In genomic region chr5:52990531-52990925, GRCh38 we compare ENCODE assay signal across 9 cellular contexts. TPM values are rescaled to one million over a fixed set of nuclear protein-coding genes. Genes with fewer than 3 reads are reported as not detected.
DNase-seq lines count a peak whose midpoint lies in the region; ATAC-seq, FAIRE-seq and TF ChIP-seq lines count a peak whose summit lies in the region.
"Had no signal": no experiment of that assay in that cellular context is flagged by ENCODE, and none has a peak within 500 bp of the region (broad histone marks: within the 10 kb centered on the region; RNA-seq: fewer than 3 reads in every experiment).

No MANE protein-coding gene starts in this region.

- no peak overlapping the region for H2AFZ ChIP-seq in smooth muscle cell (ENCODE audit: low read depth)

- H3K27me3 Mint-ChIP-seq in T-helper 2 cell treated with Interferon-gamma antibody and Interleukin-4, amounts not matched to agents 5 μg/mL and 100 μg/mL, for 36 hours (ENCODE audit: low read depth), result peaks cover 44% of the 10 kb centered on the region

- peak overlapping the region; percentile 97 for H3K4me2 ChIP-seq in smooth muscle cell

- H3K36me3 ChIP-seq in ascending aorta (no peaks in the 10 kb centered on the region), smooth muscle cell (ENCODE audit: low read depth) (no peaks in the 10 kb centered on the region)

- H3K4me3 Mint-ChIP-seq in T-helper 2 cell treated with Interferon-gamma antibody and Interleukin-4, amounts not matched to agents 5 μg/mL and 100 μg/mL, for 36 hours, result peak overlapping the region; percentile 80

- H3F3A ChIP-seq in smooth muscle cell (ENCODE audit: low read depth), result peaks cover 3% of the 10 kb centered on the region

- no peak overlapping the region for H3K27ac Mint-ChIP-seq in T-helper 2 cell treated with Interferon-gamma antibody and Interleukin-4, amounts not matched to agents 5 μg/mL and 100 μg/mL, for 36 hours

- no peak for DNase-seq in T-helper 2 cell treated with Interferon-gamma antibody and Interleukin-4, amounts not matched to agents 5 μg/mL and 100 μg/mL, for 36 hours (ENCODE audit: low spot score)
- DNase-seq in T-helper 2 cell (no peak), ascending aorta (ENCODE audit: low spot score in 2 of 2) (no peak), foreskin keratinocyte (peak in 1 of 2 donors; percentile 14), smooth muscle cell (lab: John Stamatoyannopoulos, UW; ENCODE audit: unreplicated experiment) (no peak), NCI-H1105 treated with DMSO at 0.1 percent for 48 hours (lab: John Stamatoyannopoulos, UW) (no peak), NCI-H226 (no peak), H54 (ENCODE audit: insufficient read length, low spot score) (no peak)

- no peaks in the 10 kb centered on the region for H4K20me1 ChIP-seq in smooth muscle cell (ENCODE audit: low read depth)

- H3K4me1 ChIP-seq in ascending aorta, result peaks cover 3% of the 10 kb centered on the region in 2 donors
- H3K4me1 ChIP-seq in foreskin keratinocyte, result peaks cover 59% of the 10 kb centered on the region
- H3K4me1 ChIP-seq in smooth muscle cell (ENCODE audit: low read depth), result peaks cover 20% of the 10 kb centered on the region

- WGBS in smooth muscle cell (ENCODE audit: low lambda C conversion rate), result 59% methylated on average over 4 of the region's 4 CpGs

- FAIRE-seq in H54 (lab: Jason Lieb, UNC), result no peak
- FAIRE-seq: A204.1 had no signal

- H3K27ac ChIP-seq in ascending aorta (no peak overlapping the region), foreskin keratinocyte (peak overlapping the region; percentile 26), smooth muscle cell (ENCODE audit: low read depth) (no peak overlapping the region)

- H3K36me3 Mint-ChIP-seq in T-helper 2 cell treated with Interferon-gamma antibody and Interleukin-4, amounts not matched to agents 5 μg/mL and 100 μg/mL, for 36 hours (ENCODE audit: low read depth), result peaks cover 11% of the 10 kb centered on the region

- TF ChIP-seq POLR2A in H54 (IDR thresholded peaks at IDR 0.05; ENCODE audit: low read depth, low read length), result no peak

- intact Hi-C loops in ascending aorta (cut with DNase I), result no loop called here

- peak overlapping the region; percentile 78 to 92 for H3K4me3 ChIP-seq in ascending aorta
- peak overlapping the region; percentile 77 for H3K4me3 ChIP-seq in smooth muscle cell

- H3K4me1 Mint-ChIP-seq in T-helper 2 cell treated with Interferon-gamma antibody and Interleukin-4, amounts not matched to agents 5 μg/mL and 100 μg/mL, for 36 hours (ENCODE audit: low read depth), result peaks cover 28% of the 10 kb centered on the region

- ATAC-seq in foreskin keratinocyte, result no peak

- H3K27me3 ChIP-seq in ascending aorta (no peaks in the 10 kb centered on the region), foreskin keratinocyte (no peaks in the 10 kb centered on the region), smooth muscle cell (ENCODE audit: low read depth) (no peaks in the 10 kb centered on the region)

- TF ChIP-seq CTCF in ascending aorta (IDR thresholded peaks at IDR 0.05), result no peak
- TF ChIP-seq CTCF in foreskin keratinocyte (conservative IDR thresholded peaks at IDR 0.05), result no peak
- TF ChIP-seq CTCF in smooth muscle cell (IDR thresholded peaks at IDR 0.05; ENCODE audit: borderline replicate concordance, insufficient read depth, poor library complexity, severe bottlenecking), result no peak

- H3K9ac ChIP-seq in smooth muscle cell (ENCODE audit: low read depth), result peak overlapping the region; percentile 22

- H3K9me3 ChIP-seq in ascending aorta (no peaks in the 10 kb centered on the region), smooth muscle cell (replicated peaks; ENCODE audit: low read depth) (no peaks in the 10 kb centered on the region)

- no peaks in the 10 kb centered on the region for H3K9me3 Mint-ChIP-seq in T-helper 2 cell treated with Interferon-gamma antibody and Interleukin-4, amounts not matched to agents 5 μg/mL and 100 μg/mL, for 36 hours

- peaks cover 7% of the 10 kb centered on the region for H3K79me2 ChIP-seq in smooth muscle cell (ENCODE audit: low read depth)

RNA-seq across cellular contexts. Expression of gene ITGA2, which starts 1.4 kb away (rescaled TPM):
- total RNA-seq in ascending aorta (3.2 TPM), foreskin keratinocyte (78.7 and 140 TPM in 2 replicates), smooth muscle cell (16.4 and 19.2 TPM in 2 replicates)
- polyA plus RNA-seq in foreskin keratinocyte (9.1 and 14.7 TPM in 2 replicates), smooth muscle cell (1.5 and 5.4 TPM in 2 replicates)
